ENCODE assay signal across 13 cellular contexts in genomic region chr3:152276688-152277087, GRCh38. TPM values are rescaled to one million over a fixed set of nuclear protein-coding genes. Genes with fewer than 3 reads are reported as not detected.
A peak's percentile ranks its signal among the peaks of the same experiment; 100 is the strongest.
DNase-seq lines count a peak whose midpoint lies in the region; ATAC-seq lines count a peak whose summit lies in the region.
"Had no signal": no experiment of that assay in that cellular context is flagged by ENCODE, and none has a peak within 500 bp of the region (broad histone marks: within the 10 kb centered on the region; RNA-seq: fewer than 3 reads in every experiment).

No MANE protein-coding gene starts in this region.

- H3K27me3 Mint-ChIP-seq in activated CD4-positive, alpha-beta T cell treated with anti-CD3 and anti-CD28 coated beads for 36 hours, result no peaks in the 10 kb centered on the region
- H3K27me3 Mint-ChIP-seq in stimulated activated naive CD8-positive, alpha-beta T cell treated with anti-CD3 and anti-CD28 coated beads, Interleukin-15, Interleukin-2, amounts not matched to agents 100 ng/mL and 50 ng/mL, for 24 hours, result no peaks in the 10 kb centered on the region

- POLR2A ChIA-PET in activated CD4-positive, alpha-beta T cell treated with anti-CD3 and anti-CD28 coated beads for 36 hours (lab: Charles Lee), result no interaction called here

- intact Hi-C loops in activated CD4-positive, alpha-beta T cell treated with anti-CD3 and anti-CD28 coated beads for 36 hours (cut with DNase I, micrococcal nuclease), result loop anchor here in 1 of 2 experiments (1.0 to 10.0 kb wide), 2 partner anchors 9 to 152 kb away; no protein-coding TSS in a partner anchor

- peak overlapping the region; percentile 86 for H3K27ac Mint-ChIP-seq in activated CD4-positive, alpha-beta T cell treated with anti-CD3 and anti-CD28 coated beads for 36 hours
- peak overlapping the region; percentile 91 for H3K27ac Mint-ChIP-seq in stimulated activated naive CD8-positive, alpha-beta T cell treated with anti-CD3 and anti-CD28 coated beads, Interleukin-15, Interleukin-2, amounts not matched to agents 100 ng/mL and 50 ng/mL, for 24 hours

- no peak overlapping the region for H3K4me3 ChIP-seq in effector memory CD4-positive, alpha-beta T cell (ENCODE audit: insufficient read depth, low read depth, low read length, poor library complexity, severe bottlenecking)
- H3K4me3 ChIP-seq: thyroid gland had no signal

- peaks cover 50% of the 10 kb centered on the region for H3K4me1 ChIP-seq in effector memory CD4-positive, alpha-beta T cell (ENCODE audit: control insufficient read depth, insufficient read depth, low read length, poor library complexity, severe bottlenecking)

- H3K27ac ChIP-seq in effector memory CD4-positive, alpha-beta T cell (ENCODE audit: insufficient read depth, low read length, poor library complexity, severe bottlenecking), result peak overlapping the region; percentile 61
- H3K27ac ChIP-seq: thyroid gland had no signal

- no peaks in the 10 kb centered on the region for H3K27me3 ChIP-seq in effector memory CD4-positive, alpha-beta T cell (replicated peaks; ENCODE audit: control insufficient read depth, insufficient read depth, low read length, poor library complexity, severe bottlenecking)
- H3K27me3 ChIP-seq: thyroid gland had no signal

- no peak for DNase-seq in activated CD4-positive, alpha-beta T cell treated with anti-CD3 and anti-CD28 coated beads for 36 hours
- DNase-seq in activated CD4-positive, alpha-beta T cell treated with anti-CD3 and anti-CD28 coated beads, Interleukin-2, amount 50 U/mL, for 1 hour, result no peak
- DNase-seq in OCI-M1 (lab: John Stamatoyannopoulos, UW), result peak; percentile 27
- DNase-seq in effector memory CD4-positive, alpha-beta T cell, result no peak
- no peak for DNase-seq in NCI-H187 treated with DMSO at 0.1 percent for 48 hours (lab: John Stamatoyannopoulos, UW)
- DNase-seq: EL; NCI-H2107; SHP77 treated with DMSO at 0.1 percent for 48 hours; stimulated activated CD4-positive, alpha-beta T cell treated with anti-CD3 and anti-CD28 coated beads, Interleukin-4, amount 100 ng/mL, for 1 hour; thyroid gland had no signal

- H3K9me3 ChIP-seq in effector memory CD4-positive, alpha-beta T cell (ENCODE audit: control insufficient read depth, low read length), result no peaks in the 10 kb centered on the region
- H3K9me3 ChIP-seq: thyroid gland had no signal

- H3K4me1 Mint-ChIP-seq in activated CD4-positive, alpha-beta T cell treated with anti-CD3 and anti-CD28 coated beads for 36 hours, result peaks cover 72% of the 10 kb centered on the region
- H3K4me1 Mint-ChIP-seq in stimulated activated naive CD8-positive, alpha-beta T cell treated with anti-CD3 and anti-CD28 coated beads, Interleukin-15, Interleukin-2, amounts not matched to agents 100 ng/mL and 50 ng/mL, for 24 hours (ENCODE audit: low read depth), result peaks cover 92% of the 10 kb centered on the region

- no peaks in the 10 kb centered on the region for H3K9me3 Mint-ChIP-seq in activated CD4-positive, alpha-beta T cell treated with anti-CD3 and anti-CD28 coated beads for 36 hours (ENCODE audit: low read depth)
- no peaks in the 10 kb centered on the region for H3K9me3 Mint-ChIP-seq in stimulated activated naive CD8-positive, alpha-beta T cell treated with anti-CD3 and anti-CD28 coated beads, Interleukin-15, Interleukin-2, amounts not matched to agents 100 ng/mL and 50 ng/mL, for 24 hours

- H3K36me3 ChIP-seq in effector memory CD4-positive, alpha-beta T cell (ENCODE audit: control insufficient read depth, insufficient read depth, low read length), result no peaks in the 10 kb centered on the region
- H3K36me3 ChIP-seq: thyroid gland had no signal

- peaks cover 30% of the 10 kb centered on the region for H3K36me3 Mint-ChIP-seq in activated CD4-positive, alpha-beta T cell treated with anti-CD3 and anti-CD28 coated beads for 36 hours (ENCODE audit: low read depth)
- H3K36me3 Mint-ChIP-seq in stimulated activated naive CD8-positive, alpha-beta T cell treated with anti-CD3 and anti-CD28 coated beads, Interleukin-15, Interleukin-2, amounts not matched to agents 100 ng/mL and 50 ng/mL, for 24 hours (ENCODE audit: low read depth), result peaks cover 37% of the 10 kb centered on the region

- H3K4me3 Mint-ChIP-seq in activated CD4-positive, alpha-beta T cell treated with anti-CD3 and anti-CD28 coated beads for 36 hours, result peak overlapping the region; percentile 46
- peak overlapping the region; percentile 52 for H3K4me3 Mint-ChIP-seq in stimulated activated naive CD8-positive, alpha-beta T cell treated with anti-CD3 and anti-CD28 coated beads, Interleukin-15, Interleukin-2, amounts not matched to agents 100 ng/mL and 50 ng/mL, for 24 hours

- CTCF ChIA-PET in activated CD4-positive, alpha-beta T cell treated with anti-CD3 and anti-CD28 coated beads for 36 hours (lab: Charles Lee), result interaction anchor here (0.6 to 2.7 kb wide), 10 partner anchors 8 to 303 kb away, joined by 3 to 9 read pairs (median 4); no protein-coding TSS in a partner anchor

- no peak for ATAC-seq in activated CD4-positive, alpha-beta T cell treated with anti-CD3 and anti-CD28 coated beads for 36 hours
- ATAC-seq in GM19452 (IDR thresholded peaks at IDR 0.05; ENCODE audit: unreplicated experiment) (no peak), HG03469 (IDR thresholded peaks at IDR 0.05; ENCODE audit: unreplicated experiment) (no peak)

RNA-seq across cellular contexts. Expression of gene MBNL1, which starts 8.0 kb away (rescaled TPM):
- 100 to 1,000 TPM; 317 to 481 TPM for total RNA-seq in activated CD4-positive, alpha-beta T cell treated with anti-CD3 and anti-CD28 coated beads for 36 hours
